Comparison of ENCODE assay signal across 22 cellular contexts in the genomic region with DNA sequence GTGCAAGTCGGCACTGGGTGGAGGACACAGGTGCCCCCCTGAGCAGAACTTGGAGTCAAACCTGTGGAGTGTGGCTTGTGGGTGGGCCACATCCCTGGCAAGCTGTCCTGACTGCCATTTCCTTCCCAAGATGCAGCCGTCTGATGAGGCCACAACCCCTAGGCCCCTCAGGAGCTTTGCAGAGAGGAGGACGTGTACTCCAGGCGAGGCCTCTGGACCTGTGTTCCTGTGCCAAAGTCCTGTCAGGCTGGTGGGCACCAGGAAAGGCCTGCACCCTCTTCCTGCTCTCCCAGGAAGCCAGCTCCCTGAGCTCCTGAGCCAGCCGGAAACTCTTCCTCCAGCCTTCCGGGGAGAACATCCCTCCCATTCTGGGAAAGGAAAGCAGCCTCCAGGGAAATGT. TPM values are rescaled to one million over a fixed set of nuclear protein-coding genes. Genes with fewer than 3 reads are reported as not detected.
DNase-seq lines count a peak whose midpoint lies in the region; ATAC-seq and TF ChIP-seq lines count a peak whose summit lies in the region.
"Had no signal": no experiment of that assay in that cellular context is flagged by ENCODE, and none has a peak within 500 bp of the region (broad histone marks: within the 10 kb centered on the region; RNA-seq: fewer than 3 reads in every experiment).

No MANE protein-coding gene starts in this region.

- H3K27me3 ChIP-seq in dorsolateral prefrontal cortex: peaks cover 0 to 10% (median 0%) of the 10 kb centered on the region in 45 donors
- H3K27me3 ChIP-seq: adrenal gland, breast epithelium, ovary, transverse colon had no signal

- no peak for ATAC-seq in stimulated activated naive CD8-positive, alpha-beta T cell treated with anti-CD3 and anti-CD28 coated beads, Interleukin-15, Interleukin-2, amounts not matched to agents 100 U/mL and 50 U/mL, for 24 hours
- ATAC-seq: SK-N-SH treated with all-trans-retinoic acid at 6 μM for 48 hours had no signal

- intact Hi-C loops in dorsolateral prefrontal cortex (cut with DNase I): no loop called here

- H3K36me3 Mint-ChIP-seq in activated T-cell treated with anti-CD3 and anti-CD28 coated beads, Interleukin-2, amount 50 U/mL, for 24 hours (ENCODE audit: low read depth): peaks cover 75% of the 10 kb centered on the region
- peaks cover 8% of the 10 kb centered on the region for H3K36me3 Mint-ChIP-seq in glutamatergic neuron (ENCODE audit: unreplicated experiment)

- no peak for DNase-seq in activated T-cell treated with anti-CD3 and anti-CD28 coated beads, Interleukin-2, amount 50 U/mL, for 24 hours
- no peak for DNase-seq in activated T-cell treated with anti-CD3 and anti-CD28 coated beads, Interleukin-2, amount 50 U/mL, for 1 hour
- DNase-seq in glutamatergic neuron (no peak), NCI-H1092 (lab: John Stamatoyannopoulos, UW) (no peak), COLO829 (ENCODE audit: low spot score) (no peak), dorsolateral prefrontal cortex (no peak)
- DNase-seq in stimulated activated naive CD8-positive, alpha-beta T cell treated with anti-CD3 and anti-CD28 coated beads, Interleukin-15, Interleukin-2, amounts not matched to agents 100 U/mL and 50 U/mL, for 24 hours: peak; percentile 2
- DNase-seq: activated CD4-positive, alpha-beta T cell treated with anti-CD3 and anti-CD28 coated beads, Interleukin-2, amount 50 U/mL, for 48 hours; GOT3; NCI-H510A treated with DMSO at 0.1 percent for 48 hours; ovary; stimulated activated CD4-positive, alpha-beta T cell treated with anti-CD3 and anti-CD28 coated beads, Interleukin-4, amount 100 ng/mL, for 1 hour; transverse colon; WERI-Rb-1 had no signal

- no peak overlapping the region for H3K4me3 ChIP-seq in dorsolateral prefrontal cortex
- H3K4me3 ChIP-seq: A549, adrenal gland, breast epithelium, coronary artery, ovary, transverse colon had no signal

- TF ChIP-seq CTCF in VCaP (conservative IDR thresholded peaks at IDR 0.05) (no peak), glutamatergic neuron (IDR thresholded peaks at IDR 0.05; ENCODE audit: partially characterized antibody, unreplicated experiment) (no peak), dorsolateral prefrontal cortex (IDR thresholded peaks at IDR 0.05 in 54 of 56, conservative IDR thresholded peaks at IDR 0.05 in 2 of 56; ENCODE audit: low read depth in 1 of 56, partially characterized antibody in 56 of 56) (no peak)

- H3K9me3 Mint-ChIP-seq in activated T-cell treated with anti-CD3 and anti-CD28 coated beads, Interleukin-2, amount 50 U/mL, for 24 hours: peaks cover 2% of the 10 kb centered on the region
- H3K9me3 Mint-ChIP-seq in glutamatergic neuron (ENCODE audit: unreplicated experiment): peaks cover 3% of the 10 kb centered on the region

- no peaks in the 10 kb centered on the region for H3K27me3 Mint-ChIP-seq in activated T-cell treated with anti-CD3 and anti-CD28 coated beads, Interleukin-2, amount 50 U/mL, for 24 hours
- peaks cover 2% of the 10 kb centered on the region for H3K27me3 Mint-ChIP-seq in glutamatergic neuron (ENCODE audit: unreplicated experiment)
- H3K27me3 Mint-ChIP-seq: memory B cell had no signal

- H3K27ac ChIP-seq in VCaP (peak overlapping the region; percentile 39; the same call in 1 of the 2 replicates), dorsolateral prefrontal cortex (no peak overlapping the region)
- H3K27ac ChIP-seq: adrenal gland, coronary artery, ovary, transverse colon, WERI-Rb-1 had no signal

- H3K4me1 Mint-ChIP-seq in activated T-cell treated with anti-CD3 and anti-CD28 coated beads, Interleukin-2, amount 50 U/mL, for 24 hours (ENCODE audit: low read depth): peaks cover 53% of the 10 kb centered on the region
- H3K4me1 Mint-ChIP-seq in glutamatergic neuron (ENCODE audit: low read depth, unreplicated experiment): peaks cover 48% of the 10 kb centered on the region

- no peak overlapping the region for H3K4me3 Mint-ChIP-seq in activated T-cell treated with anti-CD3 and anti-CD28 coated beads, Interleukin-2, amount 50 U/mL, for 24 hours
- no peak overlapping the region for H3K4me3 Mint-ChIP-seq in glutamatergic neuron (ENCODE audit: unreplicated experiment)
- H3K4me3 Mint-ChIP-seq: memory B cell; T-helper 2 cell treated with Interferon-gamma antibody and Interleukin-4, amounts not matched to agents 5 μg/mL and 100 μg/mL, for 36 hours had no signal

- H3K27ac Mint-ChIP-seq in activated T-cell treated with anti-CD3 and anti-CD28 coated beads, Interleukin-2, amount 50 U/mL, for 24 hours: peak overlapping the region; percentile 89
- H3K27ac Mint-ChIP-seq in glutamatergic neuron (ENCODE audit: unreplicated experiment): peak overlapping the region; percentile 53

RNA-seq across cellular contexts. Expression of a gene that starts 48.5 kb away (rescaled TPM):
- total RNA-seq in glutamatergic neuron (ENCODE audit: unreplicated experiment) (17.5 TPM), dorsolateral prefrontal cortex (10 to 100 TPM in 73 of 120 experiments, 1 to 10 TPM in 47; 6.4 to 19.8 (median 10.5) TPM)
